ENCODE assay signal across 18 cellular contexts in genomic region chr11:73193251-73194033, GRCh38. TPM values are rescaled to one million over a fixed set of nuclear protein-coding genes. Genes with fewer than 3 reads are reported as not detected.
A peak's percentile ranks its signal among the peaks of the same experiment; 100 is the strongest.
DNase-seq lines count a peak whose midpoint lies in the region; ATAC-seq and TF ChIP-seq lines count a peak whose summit lies in the region.
"Had no signal": no experiment of that assay in that cellular context is flagged by ENCODE, and none has a peak within 500 bp of the region (broad histone marks: within the 10 kb centered on the region; RNA-seq: fewer than 3 reads in every experiment).

No MANE protein-coding gene starts in this region.

- H3K36me3 ChIP-seq in breast epithelium (no peaks in the 10 kb centered on the region), sigmoid colon (no peaks in the 10 kb centered on the region)
- H3K36me3 ChIP-seq: BLaER1 treated with 17β-estradiol and CSF1 and Interleukin-3, amounts not matched to agents 10 nM and 100 nM; MG63 had no signal

- H3K36me3 Mint-ChIP-seq in activated CD4-positive, alpha-beta memory T cell treated with anti-CD3 and anti-CD28 coated beads, Interleukin-2, amount 10 ng/mL, durations not matched to agents 7 days and 5 days (ENCODE audit: low read depth), result no peaks in the 10 kb centered on the region

- ATAC-seq in GM18502 (IDR thresholded peaks at IDR 0.05; ENCODE audit: poor library complexity, unreplicated experiment) (peak; percentile 61), HG03342 (IDR thresholded peaks at IDR 0.05; ENCODE audit: unreplicated experiment) (peak; percentile 52)
- ATAC-seq: left ventricle myocardium superior, SK-N-SH treated with all-trans-retinoic acid at 6 μM for 48 hours had no signal

- H3K27ac Mint-ChIP-seq in activated CD4-positive, alpha-beta memory T cell treated with anti-CD3 and anti-CD28 coated beads, Interleukin-2, amount 10 ng/mL, durations not matched to agents 7 days and 5 days, result no peak overlapping the region
- H3K27ac Mint-ChIP-seq: activated T-helper 1 cell treated with anti-CD3 and anti-CD28 coated beads, Interleukin-12 subunit alpha, Interleukin-12 subunit beta, Interleukin-2, Interleukin-4 antibody, amounts not matched to agents 30 ng/mL and 10 ng/mL and 1 ng/mL, durations not matched to agents 14 hours and 24 hours and 36 hours had no signal

- intact Hi-C loops in breast epithelium (cut with DNase I; ENCODE audit: low total_unique reads) (no loop called here), sigmoid colon (cut with DNase I) (no loop called here)

- H3K4me1 ChIP-seq in breast epithelium (peaks cover 0 to 19% of the 10 kb centered on the region in 2 donors), sigmoid colon (peaks cover 0 to 3% (median under 1%) of the 10 kb centered on the region in 4 donors)

- H3K4me3 ChIP-seq in breast epithelium (no peak overlapping the region), sigmoid colon (no peak overlapping the region)
- H3K4me3 ChIP-seq: BLaER1 treated with 17β-estradiol and CSF1 and Interleukin-3, amounts not matched to agents 10 nM and 100 nM; MG63 had no signal

- CTCF ChIA-PET in activated CD4-positive, alpha-beta memory T cell treated with anti-CD3 and anti-CD28 coated beads, Interleukin-2, amount 10 ng/mL, durations not matched to agents 7 days and 5 days (lab: Charles Lee), result no interaction called here

- peak in 1 of 2 donors; percentile 48 for DNase-seq in breast epithelium (ENCODE audit: low spot score in 2 of 2)
- DNase-seq in sigmoid colon, result peak; percentile 52
- DNase-seq in activated CD4-positive, alpha-beta T cell treated with anti-CD3 and anti-CD28 coated beads, Interleukin-2, amount 50 U/mL, for 48 hours, result no peak
- DNase-seq in stimulated activated naive CD4-positive, alpha-beta T cell treated with Interleukin-2 at 50 U/mL for 16 hours (lab: John Stamatoyannopoulos, UW), result no peak
- DNase-seq in activated CD4-positive, alpha-beta memory T cell treated with anti-CD3 and anti-CD28 coated beads, Interleukin-2, amount 10 ng/mL, durations not matched to agents 7 days and 5 days, result no peak
- no peak for DNase-seq in C1 segment of cervical spinal cord (lab: John Stamatoyannopoulos, UW)
- DNase-seq: activated CD4-positive, CD25-positive, alpha-beta regulatory T cell treated with anti-CD3 and anti-CD28 coated beads, Interleukin-2, amount 50 U/mL, for 72 hours; effector memory CD4-positive, alpha-beta T cell; GF-D8; left ventricle myocardium superior; MG63; NCI-H69; nucleus accumbens had no signal

- H3K9me3 ChIP-seq in breast epithelium, result no peaks in the 10 kb centered on the region
- no peaks in the 10 kb centered on the region for H3K9me3 ChIP-seq in sigmoid colon
- H3K9me3 ChIP-seq: BLaER1 treated with 17β-estradiol and CSF1 and Interleukin-3, amounts not matched to agents 10 nM and 100 nM; MG63 had no signal

- H3K27me3 Mint-ChIP-seq in activated CD4-positive, alpha-beta memory T cell treated with anti-CD3 and anti-CD28 coated beads, Interleukin-2, amount 10 ng/mL, durations not matched to agents 7 days and 5 days, result peaks cover 3% of the 10 kb centered on the region

- POLR2A ChIA-PET in activated CD4-positive, alpha-beta memory T cell treated with anti-CD3 and anti-CD28 coated beads, Interleukin-2, amount 10 ng/mL, durations not matched to agents 7 days and 5 days (lab: Charles Lee), result no interaction called here

- TF ChIP-seq CTCF in breast epithelium (IDR thresholded peaks at IDR 0.05) (no peak), sigmoid colon (IDR thresholded peaks at IDR 0.05) (no peak)

- peaks cover 10% of the 10 kb centered on the region for H3K4me1 Mint-ChIP-seq in activated CD4-positive, alpha-beta memory T cell treated with anti-CD3 and anti-CD28 coated beads, Interleukin-2, amount 10 ng/mL, durations not matched to agents 7 days and 5 days

- no peak for TF ChIP-seq POLR2A in breast epithelium (IDR thresholded peaks at IDR 0.05)
- TF ChIP-seq POLR2A in sigmoid colon (IDR thresholded peaks at IDR 0.05), result no peak

- no peak for TF ChIP-seq EP300 in sigmoid colon (IDR thresholded peaks at IDR 0.05)

- H3K27me3 ChIP-seq in breast epithelium, result no peaks in the 10 kb centered on the region
- no peaks in the 10 kb centered on the region for H3K27me3 ChIP-seq in sigmoid colon
- H3K27me3 ChIP-seq: BLaER1 treated with 17β-estradiol and CSF1 and Interleukin-3, amounts not matched to agents 10 nM and 100 nM; MG63 had no signal

- H3K4me3 Mint-ChIP-seq in activated CD4-positive, alpha-beta memory T cell treated with anti-CD3 and anti-CD28 coated beads, Interleukin-2, amount 10 ng/mL, durations not matched to agents 7 days and 5 days, result no peak overlapping the region
- H3K4me3 Mint-ChIP-seq: activated T-helper 1 cell treated with anti-CD3 and anti-CD28 coated beads, Interleukin-12 subunit alpha, Interleukin-12 subunit beta, Interleukin-2, Interleukin-4 antibody, amounts not matched to agents 30 ng/mL and 10 ng/mL and 1 ng/mL, durations not matched to agents 14 hours and 24 hours and 36 hours had no signal

- no peaks in the 10 kb centered on the region for H3K9me3 Mint-ChIP-seq in activated CD4-positive, alpha-beta memory T cell treated with anti-CD3 and anti-CD28 coated beads, Interleukin-2, amount 10 ng/mL, durations not matched to agents 7 days and 5 days
- H3K9me3 Mint-ChIP-seq: activated T-helper 1 cell treated with anti-CD3 and anti-CD28 coated beads, Interleukin-12 subunit alpha, Interleukin-12 subunit beta, Interleukin-2, Interleukin-4 antibody, amounts not matched to agents 30 ng/mL and 10 ng/mL and 1 ng/mL, durations not matched to agents 14 hours and 24 hours and 36 hours had no signal

- H3K27ac ChIP-seq in breast epithelium (peak overlapping the region; percentile 68 to 80), sigmoid colon (no peak overlapping the region)
- H3K27ac ChIP-seq: BLaER1 treated with 17β-estradiol and CSF1 and Interleukin-3, amounts not matched to agents 10 nM and 100 nM had no signal

- 72 to 83% methylated on average over 13 of the region's 13 CpGs for WGBS in sigmoid colon, 2 donors

RNA-seq across cellular contexts. Expression of gene P2RY2, which starts 24.6 kb away (rescaled TPM):
- 1 to 10 TPM in 2 of 3 donors, under 1 TPM in 1; 0.32 to 7.6 (median 5.2) TPM for total RNA-seq in breast epithelium
- total RNA-seq in sigmoid colon, result under 1 TPM in 1 of 4 donors, not detected in 3; 0.16 TPM
- 1 to 10 TPM; 3.0 to 6.2 (median 4.2) TPM for polyA plus RNA-seq in sigmoid colon
- total RNA-seq in activated CD4-positive, alpha-beta memory T cell treated with anti-CD3 and anti-CD28 coated beads, Interleukin-2, amount 10 ng/mL, durations not matched to agents 7 days and 5 days, result not detected
- total RNA-seq: activated T-helper 1 cell treated with anti-CD3 and anti-CD28 coated beads, Interleukin-12 subunit alpha, Interleukin-12 subunit beta, Interleukin-2, Interleukin-4 antibody, amounts not matched to agents 30 ng/mL and 10 ng/mL and 1 ng/mL, durations not matched to agents 14 hours and 24 hours and 36 hours had no signal

RNA-seq across cellular contexts. Expression of gene FCHSD2, which starts 51.3 kb away (rescaled TPM):
- 10 to 100 TPM; 15.5 to 23.4 (median 19.0) TPM for total RNA-seq in breast epithelium
- total RNA-seq in sigmoid colon, result 10 to 100 TPM; 16.4 to 36.3 (median 19.4) TPM
- 10 to 100 TPM in 1 of 3 donors, 1 to 10 TPM in 2; 6.9 to 19.3 (median 7.2) TPM for polyA plus RNA-seq in sigmoid colon
- 10 to 100 TPM; 40.8 to 41.7 TPM for total RNA-seq in activated CD4-positive, alpha-beta memory T cell treated with anti-CD3 and anti-CD28 coated beads, Interleukin-2, amount 10 ng/mL, durations not matched to agents 7 days and 5 days

Comparison
In these comparisons a context has a peak if more than half of its experiments do, and no peak if none do; other contexts are left out.
1. H3K27ac ChIP-seq: peak in breast epithelium (2 of 2); none in sigmoid colon (0 of 4).